ENCODE assay signal across 9 cellular contexts in genomic region chr6:114342826-114343781, GRCh38. TPM values are rescaled to one million over a fixed set of nuclear protein-coding genes. Genes with fewer than 3 reads are reported as not detected.
DNase-seq lines count a peak whose midpoint lies in the region; ATAC-seq and TF ChIP-seq lines count a peak whose summit lies in the region.
"Had no signal": no experiment of that assay in that cellular context is flagged by ENCODE, and none has a peak within 500 bp of the region (broad histone marks: within the 10 kb centered on the region; RNA-seq: fewer than 3 reads in every experiment).

Gene HS3ST5 (minus strand): TSS chr6:114343023. CDS start chr6:114062845, 280,178 bp downstream.

- H3K27ac Mint-ChIP-seq in activated naive CD4-positive, alpha-beta T cell treated with anti-CD3 and anti-CD28 coated beads, Interleukin-2, amount 10 ng/mL, durations not matched to agents 7 days and 5 days = no peak within 1 kb of the TSS

- H3K36me3 Mint-ChIP-seq in activated naive CD4-positive, alpha-beta T cell treated with anti-CD3 and anti-CD28 coated beads, Interleukin-2, amount 10 ng/mL, durations not matched to agents 7 days and 5 days = no peaks in the 10 kb centered on the region
- H3K36me3 Mint-ChIP-seq: naive thymus-derived CD8-positive, alpha-beta T cell had no signal

- H3K27me3 ChIP-seq in adrenal gland (peaks cover 18% of the 10 kb centered on the region), right cardiac atrium (ENCODE audit: control insufficient read depth, insufficient read depth) (no peaks in the 10 kb centered on the region), prostate gland (replicated peaks; ENCODE audit: insufficient read depth) (peaks cover 7% of the 10 kb centered on the region)

- peaks cover 0 to 9% of the 10 kb centered on the region in 2 donors for H3K4me1 ChIP-seq in adrenal gland (replicated peaks in 1 of 2)
- H3K4me1 ChIP-seq in right cardiac atrium (ENCODE audit: control insufficient read depth, insufficient read depth, low read length) = no peaks in the 10 kb centered on the region
- H3K4me1 ChIP-seq in prostate gland (replicated peaks) = peaks cover 3% of the 10 kb centered on the region

- 0 to 2% (median 1%) methylated on average over 10 to 73 of the region's 73 CpGs for WGBS in adrenal gland, 4 donors
- under 1% methylated on average over 73 of the region's 73 CpGs for WGBS in right cardiac atrium
- WGBS in prostate gland = under 1% methylated on average over 46 of the region's 73 CpGs

- TF ChIP-seq POLR2A in adrenal gland (IDR thresholded peaks at IDR 0.05) (no peak), prostate gland (IDR thresholded peaks at IDR 0.05) (no peak)

- TF ChIP-seq CTCF in adrenal gland (IDR thresholded peaks at IDR 0.05) (peak in 1 of 6 experiments; percentile 18), prostate gland (IDR thresholded peaks at IDR 0.05) (no peak)

- H3K9me3 ChIP-seq in adrenal gland (replicated peaks in 1 of 3) = no peaks in the 10 kb centered on the region
- H3K9me3 ChIP-seq in right cardiac atrium (ENCODE audit: control insufficient read depth, low read length) = no peaks in the 10 kb centered on the region
- H3K9me3 ChIP-seq in prostate gland = no peaks in the 10 kb centered on the region

- peak; percentile 60 to 72 for ATAC-seq in right cardiac atrium
- no peak for ATAC-seq in GM19395 (IDR thresholded peaks at IDR 0.05; ENCODE audit: unreplicated experiment)
- ATAC-seq: naive thymus-derived CD8-positive, alpha-beta T cell had no signal

- H3K27ac ChIP-seq in adrenal gland (no peak within 1 kb of the TSS), right cardiac atrium (ENCODE audit: low read length) (no peak within 1 kb of the TSS), prostate gland (no peak within 1 kb of the TSS)

- peak within 1 kb of the TSS; percentile 33 for H3K4me3 Mint-ChIP-seq in activated naive CD4-positive, alpha-beta T cell treated with anti-CD3 and anti-CD28 coated beads, Interleukin-2, amount 10 ng/mL, durations not matched to agents 7 days and 5 days

- CTCF ChIA-PET in activated naive CD4-positive, alpha-beta T cell treated with anti-CD3 and anti-CD28 coated beads, Interleukin-2, amount 10 ng/mL, durations not matched to agents 7 days and 5 days (lab: Charles Lee) = interaction anchor here (0.9 to 1.5 kb wide), 2 partner anchors 9 to 39 kb away, joined by 3 to 4 read pairs; no protein-coding TSS in a partner anchor

- H3K9me3 Mint-ChIP-seq in activated naive CD4-positive, alpha-beta T cell treated with anti-CD3 and anti-CD28 coated beads, Interleukin-2, amount 10 ng/mL, durations not matched to agents 7 days and 5 days = no peaks in the 10 kb centered on the region

- H3K27me3 Mint-ChIP-seq in activated naive CD4-positive, alpha-beta T cell treated with anti-CD3 and anti-CD28 coated beads, Interleukin-2, amount 10 ng/mL, durations not matched to agents 7 days and 5 days = peaks cover 46% of the 10 kb centered on the region

- no peaks in the 10 kb centered on the region for H3K36me3 ChIP-seq in adrenal gland (replicated peaks in 1 of 2)
- H3K36me3 ChIP-seq in prostate gland = no peaks in the 10 kb centered on the region

- DNase-seq in activated naive CD4-positive, alpha-beta T cell treated with anti-CD3 and anti-CD28 coated beads, Interleukin-2, amount 10 ng/mL, durations not matched to agents 7 days and 5 days = no peak
- no peak for DNase-seq in activated naive CD4-positive, alpha-beta T cell (lab: John Stamatoyannopoulos, UW)
- DNase-seq in NCI-H1930 (lab: John Stamatoyannopoulos, UW) (peak; percentile 18 to 28), adrenal gland (peak in 4 of 7 donors; percentile 7 to 66 (median 17)), right cardiac atrium (peak; percentile 21 to 55 (median 50)), prostate gland (ENCODE audit: low spot score) (no peak), RKO (ENCODE audit: low spot score) (no peak)

- H3K4me3 ChIP-seq in adrenal gland (peak within 1 kb of the TSS in 1 of 4 donors; percentile 46), right cardiac atrium (ENCODE audit: low read length) (peak within 1 kb of the TSS; percentile 22), prostate gland (peak within 1 kb of the TSS; percentile 29 to 30)

- intact Hi-C loops in adrenal gland (cut with DNase I) (no loop called here), right cardiac atrium (cut with DNase I) (no loop called here), prostate gland (cut with DNase I) (no loop called here)

- H3K4me1 Mint-ChIP-seq in activated naive CD4-positive, alpha-beta T cell treated with anti-CD3 and anti-CD28 coated beads, Interleukin-2, amount 10 ng/mL, durations not matched to agents 7 days and 5 days = peaks cover 6% of the 10 kb centered on the region

RNA-seq across cellular contexts. Expression of gene HS3ST5, which starts in this region (rescaled TPM):
- total RNA-seq in adrenal gland (under 1 TPM in 3 of 8 donors, not detected in 5; 0.04 to 0.35 (median 0.14) TPM), right cardiac atrium (not detected), prostate gland (under 1 TPM in 1 of 2 donors, not detected in 1; 0.34 TPM)
- polyA plus RNA-seq in adrenal gland (under 1 TPM; 0.10 to 0.32 (median 0.24) TPM), right cardiac atrium (not detected)
- total RNA-seq: naive thymus-derived CD8-positive, alpha-beta T cell had no signal
- polyA plus RNA-seq: naive thymus-derived CD8-positive, alpha-beta T cell had no signal

Comparison
In these comparisons a context has a peak if more than half of its experiments do, and no peak if none do; other contexts are left out.
1. Peak in DNase-seq in adrenal gland; RNA of the gene not detected or under 1 TPM.
2. Peak in DNase-seq, ATAC-seq and H3K4me3 ChIP-seq in right cardiac atrium; RNA of the gene not detected or under 1 TPM.
3. DNase-seq: peak in NCI-H1930 (2 of 2); none in activated naive CD4-positive, alpha-beta T cell treated with anti-CD3 and anti-CD28 coated beads, Interleukin-2, amount 10 ng/mL, durations not matched to agents 7 days and 5 days (single experiment), activated naive CD4-positive, alpha-beta T cell (0 of 4), prostate gland (single experiment) and RKO (single experiment).